ENCODE assay signal across 16 cellular contexts in genomic region chr3:73030073-73030597, GRCh38. TPM values are rescaled to one million over a fixed set of nuclear protein-coding genes. Genes with fewer than 3 reads are reported as not detected.
A peak's percentile ranks its signal among the peaks of the same experiment; 100 is the strongest.
DNase-seq lines count a peak whose midpoint lies in the region; ATAC-seq, FAIRE-seq and TF ChIP-seq lines count a peak whose summit lies in the region.
"Had no signal": no experiment of that assay in that cellular context is flagged by ENCODE, and none has a peak within 500 bp of the region (broad histone marks: within the 10 kb centered on the region; RNA-seq: fewer than 3 reads in every experiment).

No MANE protein-coding gene starts in this region.

- H4K20me1 ChIP-seq in keratinocyte (ENCODE audit: control insufficient read depth, extremely low read depth, insufficient read depth, low read length): peaks cover 37% of the 10 kb centered on the region

- H3K4me3 Mint-ChIP-seq in activated T-cell treated with anti-CD3 and anti-CD28 coated beads, Interleukin-2, amount 50 U/mL, for 72 hours: peak overlapping the region; percentile 25 to 48
- H3K4me3 Mint-ChIP-seq in WTC11: no peak overlapping the region
- H3K4me3 Mint-ChIP-seq: T-helper 2 cell treated with Interferon-gamma antibody and Interleukin-4, amounts not matched to agents 5 μg/mL and 100 μg/mL, for 36 hours had no signal

- H3K36me3 Mint-ChIP-seq in activated T-cell treated with anti-CD3 and anti-CD28 coated beads, Interleukin-2, amount 50 U/mL, for 72 hours (ENCODE audit: insufficient read depth in 2 of 2): peaks cover 13 to 26% of the 10 kb centered on the region in 2 donors
- no peaks in the 10 kb centered on the region; the same call in 1 of the 2 replicates for H3K36me3 Mint-ChIP-seq in WTC11

- H3K36me3 ChIP-seq in keratinocyte (ENCODE audit: control insufficient read depth in 2 of 2, extremely low read depth in 1 of 2, insufficient read depth in 2 of 2, low read length in 2 of 2): no peaks in the 10 kb centered on the region
- H3K36me3 ChIP-seq: esophagus muscularis mucosa, tibial artery had no signal

- peak overlapping the region; percentile 77 for H3K27ac ChIP-seq in keratinocyte (ENCODE audit: control insufficient read depth, insufficient read depth, low read length)
- H3K27ac ChIP-seq: tibial artery had no signal

- H3K4me2 ChIP-seq in keratinocyte (ENCODE audit: control insufficient read depth, extremely low read depth, insufficient read depth, low read depth, low read length): peak overlapping the region; percentile 48

- TF ChIP-seq CTCF in WTC11 (IDR thresholded peaks at IDR 0.05) (no peak), keratinocyte (optimal IDR thresholded peaks at IDR 0.05 in 1 of 3, IDR thresholded peaks at IDR 0.05 in 1 of 3, conservative IDR thresholded peaks at IDR 0.05 in 1 of 3; ENCODE audit: extremely low read depth in 1 of 3, insufficient read depth in 2 of 3, low read length in 3 of 3) (no peak)

- H3K4me1 Mint-ChIP-seq in activated T-cell treated with anti-CD3 and anti-CD28 coated beads, Interleukin-2, amount 50 U/mL, for 72 hours (ENCODE audit: low read depth): peaks cover 84% of the 10 kb centered on the region
- H3K4me1 Mint-ChIP-seq in WTC11: peaks cover 65% of the 10 kb centered on the region

- peaks cover 22% of the 10 kb centered on the region for H3K4me1 ChIP-seq in keratinocyte (ENCODE audit: control insufficient read depth, extremely low read depth, insufficient read depth, low read length)

- CTCF ChIA-PET in WTC11 (lab: Charles Lee): interaction anchor here (1.2 kb wide), 1 partner anchor 137 kb away, joined by 3 read pairs; no protein-coding TSS in a partner anchor

- peaks cover 96% of the 10 kb centered on the region for H3K79me2 ChIP-seq in keratinocyte (ENCODE audit: control insufficient read depth, insufficient read depth, low read length)

- no peak for ATAC-seq in activated T-cell treated with anti-CD3 and anti-CD28 coated beads, Interleukin-2, amount 50 U/mL, for 72 hours (replicated peaks in 1 of 2)
- no peak for ATAC-seq in WTC11
- peak; percentile 47 for ATAC-seq in stimulated activated naive CD8-positive, alpha-beta T cell treated with anti-CD3 and anti-CD28 coated beads, Interleukin-15, Interleukin-2, amounts not matched to agents 100 U/mL and 50 U/mL, for 24 hours
- ATAC-seq in HG03196 (IDR thresholded peaks at IDR 0.05; ENCODE audit: unreplicated experiment): no peak
- ATAC-seq in HG03469 (IDR thresholded peaks at IDR 0.05; ENCODE audit: unreplicated experiment): no peak

- peak overlapping the region; percentile 33 for H3K9ac ChIP-seq in keratinocyte (ENCODE audit: control insufficient read depth, extremely low read depth, insufficient read depth, low read length)

- dilution Hi-C loops in keratinocyte (cut with MboI; ENCODE audit: extremely low pct_ligation_motif_present, low sequenced_read_pairs): no loop called here

- no peak overlapping the region for H2AFZ ChIP-seq in keratinocyte (ENCODE audit: control insufficient read depth, low read length)

- peak overlapping the region; percentile 40 for H3K27ac Mint-ChIP-seq in activated T-cell treated with anti-CD3 and anti-CD28 coated beads, Interleukin-2, amount 50 U/mL, for 72 hours
- peak overlapping the region; percentile 57 for H3K27ac Mint-ChIP-seq in WTC11

- no peaks in the 10 kb centered on the region for H3K9me3 ChIP-seq in keratinocyte (ENCODE audit: control insufficient read depth, low read depth, low read length)
- H3K9me3 ChIP-seq: esophagus muscularis mucosa, tibial artery had no signal

- peaks cover 6% of the 10 kb centered on the region for H3K9me1 ChIP-seq in keratinocyte (ENCODE audit: control insufficient read depth, extremely low read depth, insufficient read depth, low read length)

- FAIRE-seq in keratinocyte (lab: Jason Lieb, UNC): no peak
- FAIRE-seq: colon had no signal

- H3K27me3 Mint-ChIP-seq in activated T-cell treated with anti-CD3 and anti-CD28 coated beads, Interleukin-2, amount 50 U/mL, for 72 hours (ENCODE audit: low read depth): no peaks in the 10 kb centered on the region
- H3K27me3 Mint-ChIP-seq in WTC11 (ENCODE audit: low read depth): no peaks in the 10 kb centered on the region

- POLR2A ChIA-PET in WTC11 (lab: Charles Lee): no interaction called here

- DNase-seq in activated T-cell treated with anti-CD3 and anti-CD28 coated beads, Interleukin-2, amount 50 U/mL, for 72 hours: no peak
- DNase-seq in activated T-cell treated with anti-CD3 and anti-CD28 coated beads for 4 hours (no peak), WTC11 (ENCODE audit: low spot score) (no peak), keratinocyte (ENCODE audit: low read depth, low spot score) (no peak), T-helper 9 cell (no peak)
- no peak for DNase-seq in stimulated activated naive CD8-positive, alpha-beta T cell treated with anti-CD3 and anti-CD28 coated beads, Interleukin-15, Interleukin-2, amounts not matched to agents 100 U/mL and 50 U/mL, for 24 hours
- DNase-seq: activated CD4-positive, alpha-beta T cell treated with anti-CD3 and anti-CD28 coated beads, Interleukin-2, amount 50 U/mL, for 48 hours; DMS53; NCI-H2029; NCI-H82; tibial artery had no signal

- no peaks in the 10 kb centered on the region for H3K9me3 Mint-ChIP-seq in activated T-cell treated with anti-CD3 and anti-CD28 coated beads, Interleukin-2, amount 50 U/mL, for 72 hours
- no peaks in the 10 kb centered on the region for H3K9me3 Mint-ChIP-seq in WTC11
- H3K9me3 Mint-ChIP-seq: T-helper 2 cell treated with Interferon-gamma antibody and Interleukin-4, amounts not matched to agents 5 μg/mL and 100 μg/mL, for 36 hours had no signal

- H3K27me3 ChIP-seq in keratinocyte (ENCODE audit: control insufficient read depth, extremely low read depth, insufficient read depth, low read length): no peaks in the 10 kb centered on the region
- H3K27me3 ChIP-seq: esophagus muscularis mucosa, tibial artery had no signal

- peak overlapping the region in 1 of 3 experiments; percentile 22 for H3K4me3 ChIP-seq in keratinocyte (ENCODE audit: control insufficient read depth in 2 of 3, extremely low read depth in 1 of 3, insufficient read depth in 2 of 3, low read depth in 1 of 3, low read length in 3 of 3)
- H3K4me3 ChIP-seq: esophagus muscularis mucosa, tibial artery had no signal

TF ChIP-seq in WTC11, 78 proteins besides CTCF, POLR2A, EP300 and RAD21 (continues in another document):
- TF ChIP-seq ZNF512 (CRISPR knock-in tag; IDR thresholded peaks at IDR 0.05; ENCODE audit: borderline replicate concordance) (no peak), CDX4 (CRISPR knock-in tag; IDR thresholded peaks at IDR 0.05; ENCODE audit: borderline replicate concordance) (no peak), PREB (CRISPR knock-in tag; IDR thresholded peaks at IDR 0.05; ENCODE audit: borderline replicate concordance) (no peak)

RNA-seq across cellular contexts. Expression of gene EBLN2, which starts 31.3 kb away (rescaled TPM):
- 1 to 10 TPM; 7.0 to 7.4 TPM for total RNA-seq in activated T-cell treated with anti-CD3 and anti-CD28 coated beads, Interleukin-2, amount 50 U/mL, for 72 hours
- 2.3 to 4.3 TPM (median 3.1 TPM) in 3 replicates for total RNA-seq in WTC11 (2021)
- 1.0 to 4.0 TPM (median 2.9 TPM) in 3 replicates for polyA plus RNA-seq in keratinocyte
- polyA plus RNA-seq in keratinocyte (2011; ENCODE audit: low read depth): 1.1 TPM
- polyA plus RNA-seq in keratinocyte (2011; cell fraction: cytosol; rRNA removed): 0.09 TPM in 1 of 2 replicates, not detected in the other
- 6.9 and 9.9 TPM in 2 replicates for polyA plus RNA-seq in keratinocyte (2011; cell fraction: nucleus; rRNA removed)
- 0.79 and 1.5 TPM in 2 replicates for polyA plus RNA-seq in keratinocyte (2012; ENCODE audit: low replicate concordance)
- 0.43 to 10.7 TPM (median 9.0 TPM) in 3 replicates for polyA minus RNA-seq in keratinocyte
- polyA minus RNA-seq in keratinocyte (2011; cell fraction: cytosol; rRNA and poly(A)+ RNA removed): not detected
- polyA minus RNA-seq in keratinocyte (2011; cell fraction: nucleus; rRNA and poly(A)+ RNA removed): 6.6 and 11.6 TPM in 2 replicates

RNA-seq across cellular contexts. Expression of gene PPP4R2, which starts 33.5 kb away (rescaled TPM):
- total RNA-seq in activated T-cell treated with anti-CD3 and anti-CD28 coated beads, Interleukin-2, amount 50 U/mL, for 72 hours: 100 to 1,000 TPM in 1 of 2 donors, 10 to 100 TPM in 1; 99.5 to 101 TPM
- 70.3 to 80.4 TPM (median 78.1 TPM) in 3 replicates for total RNA-seq in WTC11 (2021)
- polyA plus RNA-seq in keratinocyte: 19.2 to 46.6 TPM (median 19.3 TPM) in 3 replicates
- 46.7 TPM for polyA plus RNA-seq in keratinocyte (2011; ENCODE audit: low read depth)
- polyA plus RNA-seq in keratinocyte (2011; cell fraction: cytosol; rRNA removed): 13.0 and 24.2 TPM in 2 replicates
- polyA plus RNA-seq in keratinocyte (2011; cell fraction: nucleus; rRNA removed): 19.5 and 26.1 TPM in 2 replicates
- polyA plus RNA-seq in keratinocyte (2012; ENCODE audit: low replicate concordance): 25.6 and 32.0 TPM in 2 replicates
- polyA minus RNA-seq in keratinocyte: 0.72 to 21.5 TPM (median 8.9 TPM) in 3 replicates
- 11.3 TPM for polyA minus RNA-seq in keratinocyte (2011; cell fraction: cytosol; rRNA and poly(A)+ RNA removed)
- 10.2 and 26.3 TPM in 2 replicates for polyA minus RNA-seq in keratinocyte (2011; cell fraction: nucleus; rRNA and poly(A)+ RNA removed)
